ENCODE assay signal across 31 cellular contexts in genomic region chr1:61307422-61308140, GRCh38.
"Had no signal": no experiment of that assay in that cellular context is flagged by ENCODE, and none has a peak within 500 bp of the region (broad histone marks: within the 10 kb centered on the region; RNA-seq: fewer than 3 reads in every experiment).

No MANE protein-coding gene starts in this region.

- H3K27me3 Mint-ChIP-seq: activated naive CD4-positive, alpha-beta T cell treated with anti-CD3 and anti-CD28 coated beads, Interleukin-2, amount 10 ng/mL, durations not matched to agents 7 days and 5 days; activated naive CD8-positive, alpha-beta T cell treated with anti-CD3 and anti-CD28 coated beads, Interleukin-2, amount 10 ng/mL, durations not matched to agents 7 days and 5 days; activated T-cell treated with anti-CD3 and anti-CD28 coated beads, Interleukin-2, amount 50 U/mL, for 24 hours; brain; central memory CD8-positive, alpha-beta T cell; dendritic cell treated with granulocyte-macrophage colony-stimulating factor and Interleukin-4, amounts not matched to agents 40 ng/mL and 50 ng/mL, for 4 days; T-helper 17 cell had no signal

- H3K27ac ChIP-seq: ascending aorta, coronary artery, dorsolateral prefrontal cortex had no signal

- H3K36me3 ChIP-seq: ascending aorta had no signal

- H3K4me1 Mint-ChIP-seq: activated naive CD4-positive, alpha-beta T cell treated with anti-CD3 and anti-CD28 coated beads, Interleukin-2, amount 10 ng/mL, durations not matched to agents 7 days and 5 days; central memory CD8-positive, alpha-beta T cell had no signal

- H3K27me3 ChIP-seq: ascending aorta, dorsolateral prefrontal cortex had no signal

- H3K36me3 Mint-ChIP-seq: activated naive CD4-positive, alpha-beta T cell treated with anti-CD3 and anti-CD28 coated beads, Interleukin-2, amount 10 ng/mL, durations not matched to agents 7 days and 5 days; activated naive CD8-positive, alpha-beta T cell treated with anti-CD3 and anti-CD28 coated beads, Interleukin-2, amount 10 ng/mL, durations not matched to agents 7 days and 5 days had no signal

- FAIRE-seq: bronchial epithelial cell, frontal cortex had no signal

- H3K4me3 ChIP-seq: ascending aorta, coronary artery, dorsolateral prefrontal cortex had no signal

- H3K9me3 Mint-ChIP-seq: activated naive CD4-positive, alpha-beta T cell treated with anti-CD3 and anti-CD28 coated beads, Interleukin-2, amount 10 ng/mL, durations not matched to agents 7 days and 5 days; activated naive CD4-positive, alpha-beta T cell treated with anti-CD3 and anti-CD28 coated beads, Interleukin-2, amount 50 U/mL, for 72 hours; activated naive CD8-positive, alpha-beta T cell treated with anti-CD3 and anti-CD28 coated beads, Interleukin-2, amount 10 ng/mL, durations not matched to agents 7 days and 5 days; activated T-cell treated with anti-CD3 and anti-CD28 coated beads, Interleukin-2, amount 50 U/mL, for 24 hours; brain; central memory CD8-positive, alpha-beta T cell; dendritic cell treated with granulocyte-macrophage colony-stimulating factor and Interleukin-4, amounts not matched to agents 40 ng/mL and 50 ng/mL, for 4 days; endodermal cell; T-helper 2 cell treated with Interferon-gamma antibody and Interleukin-4, amounts not matched to agents 5 μg/mL and 100 μg/mL, for 36 hours had no signal

- H3K27ac Mint-ChIP-seq: activated naive CD4-positive, alpha-beta T cell treated with anti-CD3 and anti-CD28 coated beads, Interleukin-2, amount 10 ng/mL, durations not matched to agents 7 days and 5 days; activated naive CD4-positive, alpha-beta T cell treated with anti-CD3 and anti-CD28 coated beads, Interleukin-2, amount 50 U/mL, for 72 hours; activated naive CD8-positive, alpha-beta T cell treated with anti-CD3 and anti-CD28 coated beads, Interleukin-2, amount 10 ng/mL, durations not matched to agents 7 days and 5 days; activated T-cell treated with anti-CD3 and anti-CD28 coated beads, Interleukin-2, amount 50 U/mL, for 24 hours; activated T-helper 1 cell treated with anti-CD3 and anti-CD28 coated beads, Interleukin-12 subunit alpha, Interleukin-12 subunit beta, Interleukin-2, Interleukin-4 antibody, amounts not matched to agents 30 ng/mL and 10 ng/mL and 1 ng/mL, durations not matched to agents 14 hours and 24 hours and 36 hours; dendritic cell treated with granulocyte-macrophage colony-stimulating factor and Interleukin-4, amounts not matched to agents 40 ng/mL and 50 ng/mL, for 4 days; endodermal cell; T-helper 17 cell; T-helper 2 cell treated with Interferon-gamma antibody and Interleukin-4, amounts not matched to agents 5 μg/mL and 100 μg/mL, for 36 hours had no signal

- DNase-seq: activated CD4-positive, alpha-beta T cell treated with anti-CD3 and anti-CD28 coated beads for 48 hours; activated CD4-positive, alpha-beta T cell treated with anti-CD3 and anti-CD28 coated beads, Interleukin-2, amount 50 U/mL, for 1 hour; activated CD4-positive, alpha-beta T cell treated with anti-CD3 and anti-CD28 coated beads, Interleukin-2, amount 50 U/mL, for 48 hours; activated CD4-positive, CD25-positive, alpha-beta regulatory T cell; activated CD4-positive, CD25-positive, alpha-beta regulatory T cell treated with anti-CD3 and anti-CD28 coated beads, Interleukin-2, amount 50 U/mL, for 72 hours; activated CD8-positive, alpha-beta memory T cell treated with anti-CD3 and anti-CD28 coated beads, Interleukin-2, amount 50 U/mL, for 48 hours; activated gamma-delta T cell; activated naive CD4-positive, alpha-beta T cell; activated naive CD4-positive, alpha-beta T cell treated with anti-CD3 and anti-CD28 coated beads, Interleukin-2, amount 10 ng/mL, durations not matched to agents 7 days and 5 days; activated naive CD8-positive, alpha-beta T cell treated with anti-CD3 and anti-CD28 coated beads, Interleukin-2, amount 10 ng/mL, durations not matched to agents 7 days and 5 days; activated T-cell treated with anti-CD3 and anti-CD28 coated beads for 4 hours; activated T-cell treated with anti-CD3 and anti-CD28 coated beads, Interleukin-2, amount 50 U/mL, for 24 hours; dorsolateral prefrontal cortex; effector memory CD4-positive, alpha-beta T cell; endodermal cell; foreskin fibroblast; head of caudate nucleus; T-helper 1 cell; T-helper 17 cell; T1000 had no signal

- H3K9me3 ChIP-seq: ascending aorta had no signal

- H3K4me3 Mint-ChIP-seq: activated naive CD4-positive, alpha-beta T cell treated with anti-CD3 and anti-CD28 coated beads, Interleukin-2, amount 10 ng/mL, durations not matched to agents 7 days and 5 days; activated naive CD8-positive, alpha-beta T cell treated with anti-CD3 and anti-CD28 coated beads, Interleukin-2, amount 10 ng/mL, durations not matched to agents 7 days and 5 days; activated T-cell treated with anti-CD3 and anti-CD28 coated beads, Interleukin-2, amount 50 U/mL, for 24 hours; activated T-helper 1 cell treated with anti-CD3 and anti-CD28 coated beads, Interleukin-12 subunit alpha, Interleukin-12 subunit beta, Interleukin-2, Interleukin-4 antibody, amounts not matched to agents 30 ng/mL and 10 ng/mL and 1 ng/mL, durations not matched to agents 14 hours and 24 hours and 36 hours; brain; central memory CD8-positive, alpha-beta T cell; dendritic cell treated with granulocyte-macrophage colony-stimulating factor and Interleukin-4, amounts not matched to agents 40 ng/mL and 50 ng/mL, for 4 days; endodermal cell; T-helper 17 cell; T-helper 2 cell treated with Interferon-gamma antibody and Interleukin-4, amounts not matched to agents 5 μg/mL and 100 μg/mL, for 36 hours had no signal

- ATAC-seq: esophagus mucosa, T-helper 17 cell had no signal
